In the genomic region with DNA sequence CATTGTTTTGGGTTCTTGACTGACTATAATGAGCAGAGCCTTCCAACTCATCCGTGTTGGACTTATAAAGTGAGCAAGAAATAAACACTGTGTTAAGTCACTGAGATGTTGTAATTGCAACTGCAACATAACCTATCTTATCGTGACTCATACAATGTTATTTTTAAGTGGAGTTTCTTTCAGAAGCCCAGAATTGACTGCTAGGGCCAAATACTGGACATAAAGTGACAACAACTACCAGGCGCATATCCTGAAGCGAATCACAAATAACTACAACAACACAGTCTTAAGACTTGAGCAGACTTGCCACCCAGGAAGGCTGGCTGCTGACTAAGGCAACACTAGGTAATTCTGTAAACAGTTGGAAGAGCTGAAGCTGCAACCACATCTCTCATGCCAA, we compare ENCODE assay signal across 1 cellular context.
TF ChIP-seq lines count a peak whose summit lies in the region.

No MANE protein-coding gene starts in this region.

TF ChIP-seq in IMR-90, 13 proteins besides CTCF, POLR2A, EP300 and RAD21:
- TF ChIP-seq, protein P1, sequence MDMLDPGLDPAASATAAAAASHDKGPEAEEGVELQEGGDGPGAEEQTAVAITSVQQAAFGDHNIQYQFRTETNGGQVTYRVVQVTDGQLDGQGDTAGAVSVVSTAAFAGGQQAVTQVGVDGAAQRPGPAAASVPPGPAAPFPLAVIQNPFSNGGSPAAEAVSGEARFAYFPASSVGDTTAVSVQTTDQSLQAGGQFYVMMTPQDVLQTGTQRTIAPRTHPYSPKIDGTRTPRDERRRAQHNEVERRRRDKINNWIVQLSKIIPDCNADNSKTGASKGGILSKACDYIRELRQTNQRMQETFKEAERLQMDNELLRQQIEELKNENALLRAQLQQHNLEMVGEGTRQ (IDR thresholded peaks at IDR 0.05; ENCODE audit: low read depth, low read length) = no peak
- TF ChIP-seq FOS (IDR thresholded peaks at IDR 0.05; ENCODE audit: low read depth, low read length) (peak; percentile 95), BHLHE40 (IDR thresholded peaks at IDR 0.05; ENCODE audit: low read depth, low read length) (peak; percentile 51; the same call in 1 of the 2 replicates), CEBPB (IDR thresholded peaks at IDR 0.05; ENCODE audit: low read depth, low read length) (peak; percentile 95), NFE2L2 (IDR thresholded peaks at IDR 0.05; ENCODE audit: low read depth, low read length) (no peak)
